In the genomic region with DNA sequence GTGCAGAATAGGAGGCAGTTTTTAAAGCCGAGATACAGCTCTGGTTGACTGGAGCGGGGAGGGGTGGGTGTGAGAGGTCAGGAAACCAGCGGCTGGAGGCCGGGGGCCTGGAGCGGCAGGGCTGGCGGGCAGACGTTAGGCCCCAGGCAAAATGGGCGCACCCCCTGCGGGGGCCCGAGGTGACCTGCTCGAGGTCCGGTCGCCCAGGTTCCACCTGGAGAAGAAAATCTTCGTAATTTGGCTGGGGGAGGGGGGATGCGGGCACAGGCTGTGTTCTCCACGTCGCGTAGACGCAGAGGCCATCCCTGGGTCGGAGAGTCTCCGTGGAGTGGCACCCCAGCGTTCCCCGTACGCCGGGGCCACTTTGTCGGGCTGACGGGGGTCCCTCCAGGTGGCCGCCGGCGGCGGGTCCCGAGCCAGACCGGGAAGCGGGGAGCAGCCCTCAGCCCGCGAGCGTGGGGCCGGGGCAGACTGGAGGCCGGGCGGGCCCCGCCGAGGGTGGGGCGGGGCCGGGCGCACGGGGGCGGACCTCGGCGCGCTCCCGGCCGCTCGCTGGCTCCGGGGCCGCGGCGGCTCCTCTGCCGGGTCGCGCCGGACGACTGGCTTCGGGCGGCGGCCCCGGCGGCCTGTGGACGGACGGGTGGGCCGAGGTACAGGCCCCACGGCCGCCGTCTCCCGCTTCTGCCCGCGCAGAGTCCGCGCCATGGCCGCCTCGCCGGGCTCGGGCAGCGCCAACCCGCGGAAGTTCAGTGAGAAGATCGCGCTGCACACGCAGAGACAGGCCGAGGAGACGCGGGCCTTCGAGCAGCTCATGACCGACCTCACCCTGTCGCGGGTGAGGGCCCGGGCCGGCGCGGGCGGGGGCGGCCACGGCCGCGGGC, we compare ENCODE assay signal across 8 cellular contexts. TPM values are rescaled to one million over a fixed set of nuclear protein-coding genes. Genes with fewer than 3 reads are reported as not detected.
DNase-seq lines count a peak whose midpoint lies in the region; ATAC-seq and TF ChIP-seq lines count a peak whose summit lies in the region.

A gene with protein sequence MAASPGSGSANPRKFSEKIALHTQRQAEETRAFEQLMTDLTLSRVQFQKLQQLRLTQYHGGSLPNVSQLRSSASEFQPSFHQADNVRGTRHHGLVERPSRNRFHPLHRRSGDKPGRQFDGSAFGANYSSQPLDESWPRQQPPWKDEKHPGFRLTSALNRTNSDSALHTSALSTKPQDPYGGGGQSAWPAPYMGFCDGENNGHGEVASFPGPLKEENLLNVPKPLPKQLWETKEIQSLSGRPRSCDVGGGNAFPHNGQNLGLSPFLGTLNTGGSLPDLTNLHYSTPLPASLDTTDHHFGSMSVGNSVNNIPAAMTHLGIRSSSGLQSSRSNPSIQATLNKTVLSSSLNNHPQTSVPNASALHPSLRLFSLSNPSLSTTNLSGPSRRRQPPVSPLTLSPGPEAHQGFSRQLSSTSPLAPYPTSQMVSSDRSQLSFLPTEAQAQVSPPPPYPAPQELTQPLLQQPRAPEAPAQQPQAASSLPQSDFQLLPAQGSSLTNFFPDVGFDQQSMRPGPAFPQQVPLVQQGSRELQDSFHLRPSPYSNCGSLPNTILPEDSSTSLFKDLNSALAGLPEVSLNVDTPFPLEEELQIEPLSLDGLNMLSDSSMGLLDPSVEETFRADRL (plus strand): TSS at position 555 of the 881 bp plus-strand sequence. CDS start 149 bp downstream, at position 704.

- H3K36me3 ChIP-seq in RWPE2 (ENCODE audit: low read depth) (no peaks in the 10 kb centered on the region), upper lobe of left lung (no peaks in the 10 kb centered on the region)

- H3K27me3 ChIP-seq in RWPE2 (ENCODE audit: insufficient read depth, poor library complexity, severe bottlenecking) (no peaks in the 10 kb centered on the region), upper lobe of left lung (no peaks in the 10 kb centered on the region)

- TF ChIP-seq CTCF in RWPE2 (IDR thresholded peaks at IDR 0.05; ENCODE audit: poor library complexity, severe bottlenecking) (peak; percentile 39), upper lobe of left lung (IDR thresholded peaks at IDR 0.05) (peak in 3 of 6 experiments; percentile 11 to 18 (median 13))

- TF ChIP-seq EP300 in upper lobe of left lung (IDR thresholded peaks at IDR 0.05) = no peak

- no peaks in the 10 kb centered on the region for H3K9me3 ChIP-seq in RWPE2 (ENCODE audit: severe bottlenecking)
- H3K9me3 ChIP-seq in upper lobe of left lung = no peaks in the 10 kb centered on the region

- ATAC-seq in HG03439 (IDR thresholded peaks at IDR 0.05; ENCODE audit: unreplicated experiment) (peak; percentile 74), RWPE2 (ENCODE audit: low read depth) (peak; percentile 72), upper lobe of left lung (ENCODE audit: low FRiP score in 2 of 2) (peak; percentile 83 to 97)

- peak within 1 kb of the TSS; percentile 65 for H3K27ac ChIP-seq in RWPE2 (ENCODE audit: poor library complexity, severe bottlenecking)
- H3K27ac ChIP-seq in upper lobe of left lung = peak within 1 kb of the TSS; percentile 89 to 97 (median 92)

- H3K4me1 ChIP-seq in RWPE2 (ENCODE audit: insufficient read depth, poor library complexity, severe bottlenecking) = peaks cover 7% of the 10 kb centered on the region
- H3K4me1 ChIP-seq in upper lobe of left lung = peaks cover 10 to 38% (median 17%) of the 10 kb centered on the region in 4 donors

- peak within 1 kb of the TSS; percentile 98 for H3K4me3 ChIP-seq in RWPE2 (ENCODE audit: severe bottlenecking)
- peak within 1 kb of the TSS; percentile 53 to 94 (median 76) for H3K4me3 ChIP-seq in upper lobe of left lung

- peak in 2 of 4 donors; percentile 51 to 82 for TF ChIP-seq POLR2A in upper lobe of left lung (IDR thresholded peaks at IDR 0.05)

- DNase-seq in CD1c-positive myeloid dendritic cell (ENCODE audit: extremely low spot score) (peak; percentile 72), GM19240 (ENCODE audit: insufficient read length, low spot score) (peak; percentile 69), RWPE2 (ENCODE audit: low spot score) (peak; percentile 68), germinal center (ENCODE audit: low spot score) (peak; percentile 81), nucleus accumbens (lab: John Stamatoyannopoulos, UW) (peak in 46 of 56 donors; percentile 7 to 81 (median 60)), upper lobe of left lung (peak; percentile 56 to 93)
- DNase-seq in activated naive CD4-positive, alpha-beta T cell treated with Interleukin-2 at 50 U/mL for 16 hours = peak; percentile 56

- 5% methylated on average over 11 to 41 of the region's 104 CpGs for WGBS in upper lobe of left lung, 2 donors

RNA-seq across cellular contexts. Expression of the gene that starts here (rescaled TPM):
- 10 to 100 TPM; 30.9 to 42.7 (median 35.1) TPM for total RNA-seq in upper lobe of left lung

Comparison
In these comparisons a context has a peak if more than half of its experiments do, and no peak if none do; other contexts are left out.
1. Peak in every context shown above with its lines: DNase-seq, ATAC-seq, H3K4me3 ChIP-seq and H3K27ac ChIP-seq.